Comparison of ENCODE assay signal across 23 cellular contexts in the genomic region with DNA sequence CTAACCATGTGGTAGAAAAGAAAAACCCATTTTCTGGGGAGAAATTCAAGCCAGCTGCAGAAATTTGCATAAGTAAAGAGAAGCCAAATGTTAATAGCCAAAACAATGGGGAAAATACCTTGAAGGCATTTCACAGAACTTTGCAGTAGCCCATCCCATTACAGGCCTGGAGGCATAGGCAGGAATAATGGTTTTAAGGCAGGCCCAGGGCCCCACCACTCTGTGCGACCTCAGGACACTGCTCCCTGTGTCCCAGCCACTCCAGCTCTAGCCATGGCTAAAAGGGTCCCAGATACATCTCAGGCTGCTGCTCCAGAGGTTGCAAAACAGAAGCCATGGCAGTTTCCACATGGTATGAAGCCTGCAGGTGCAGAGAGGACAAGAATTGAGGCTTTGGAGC.
"Had no signal": no experiment of that assay in that cellular context is flagged by ENCODE, and none has a peak within 500 bp of the region (broad histone marks: within the 10 kb centered on the region; RNA-seq: fewer than 3 reads in every experiment).

No MANE protein-coding gene starts in this region.

- H3K27me3 ChIP-seq: dorsolateral prefrontal cortex, heart left ventricle, neutrophil, spleen, testis, tibial nerve, upper lobe of right lung, vagina had no signal

- H3K27ac ChIP-seq: coronary artery, dorsolateral prefrontal cortex, heart left ventricle, neutrophil, psoas muscle, spleen, testis, tibial nerve, upper lobe of right lung, vagina had no signal

- H3K4me3 ChIP-seq: coronary artery, dorsolateral prefrontal cortex, heart left ventricle, mucosa of descending colon, psoas muscle, spleen, testis, tibial nerve, upper lobe of right lung, vagina had no signal

- ATAC-seq: esophagus mucosa; heart left ventricle; left lobe of liver; mucosa of descending colon; naive thymus-derived CD8-positive, alpha-beta T cell; psoas muscle; sciatic nerve; stimulated activated naive B cell treated with anti-CD40 and anti-IgM and Interleukin-4, amounts not matched to agents 10 μg/mL and 1 μg/mL and 100 μg/mL, for 72 hours; stimulated activated naive CD8-positive, alpha-beta T cell treated with anti-CD3 and anti-CD28 coated beads, Interleukin-15, amount 100 ng/mL, for 72 hours; upper lobe of right lung had no signal

- H3K36me3 ChIP-seq: heart left ventricle, neutrophil, spleen, tibial nerve, upper lobe of right lung, vagina had no signal

- DNase-seq: dorsolateral prefrontal cortex; effector memory CD4-positive, alpha-beta T cell; heart left ventricle; hippocampal formation; islet precursor cell; mammary epithelial cell; mucosa of descending colon; naive thymus-derived CD8-positive, alpha-beta T cell; psoas muscle; spleen; stimulated activated CD4-positive, alpha-beta T cell treated with anti-CD3 and anti-CD28 coated beads, Interleukin-2, amount 100 ng/mL, for 24 hours; stimulated activated CD4-positive, alpha-beta T cell treated with anti-CD3 and anti-CD28 coated beads, Interleukin-4, amount 100 ng/mL, for 4 hours; stimulated activated naive B cell treated with anti-CD40 and anti-IgM and Interleukin-4, amounts not matched to agents 10 μg/mL and 1 μg/mL and 100 μg/mL, for 72 hours; stimulated activated naive CD8-positive, alpha-beta T cell treated with anti-CD3 and anti-CD28 coated beads, Interleukin-15, amount 100 ng/mL, for 72 hours; testis; upper lobe of right lung had no signal

- H3K4me1 ChIP-seq: heart left ventricle, psoas muscle, spleen, testis, tibial nerve, upper lobe of right lung, vagina had no signal

- H3K9me3 ChIP-seq: mucosa of descending colon, neutrophil, psoas muscle, testis, upper lobe of right lung, vagina had no signal
